In the genomic region with DNA sequence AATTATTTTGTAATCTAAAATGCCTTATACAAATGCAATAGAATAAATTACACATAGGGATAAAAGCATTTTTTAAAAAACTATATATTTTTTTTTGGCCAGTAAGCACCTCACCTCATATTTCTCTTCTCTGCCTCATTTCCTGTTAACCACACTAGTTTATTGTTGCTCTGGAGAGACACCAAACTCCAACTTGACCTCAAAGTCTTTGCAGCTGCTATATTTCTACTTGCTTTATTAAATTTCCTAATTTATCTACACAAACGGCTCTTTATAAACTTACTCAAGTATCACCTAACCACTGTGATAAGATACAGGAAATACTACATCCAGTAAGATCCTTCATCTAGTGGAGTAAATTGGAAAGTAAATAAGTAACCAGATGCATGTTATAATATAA, we compare ENCODE assay signal across 18 cellular contexts.
"Had no signal": no experiment of that assay in that cellular context is flagged by ENCODE, and none has a peak within 500 bp of the region (broad histone marks: within the 10 kb centered on the region; RNA-seq: fewer than 3 reads in every experiment).

No MANE protein-coding gene starts in this region.

- H3K27ac ChIP-seq: parathyroid adenoma, thyroid gland had no signal

- DNase-seq: activated CD4-positive, alpha-beta T cell treated with anti-CD3 and anti-CD28 coated beads, Interleukin-2, amount 10 ng/mL, durations not matched to agents 7 days and 5 days; activated CD8-positive, alpha-beta memory T cell treated with anti-CD3 and anti-CD28 coated beads, Interleukin-2, amount 10 ng/mL, durations not matched to agents 7 days and 5 days; activated CD8-positive, alpha-beta T cell treated with anti-CD3 and anti-CD28 coated beads for 36 hours; activated gamma-delta T cell treated with Interleukin-2 at 50 U/mL for 16 hours; activated T-cell treated with anti-CD3 and anti-CD28 coated beads for 4 hours; aorta; cerebellar nuclear complex; cortex of kidney; endodermal cell; foreskin melanocyte; left ventricle myocardium superior; nephron progenitor cell; right cardiac atrium; stimulated activated CD4-positive, alpha-beta T cell treated with anti-CD3 and anti-CD28 coated beads, Interleukin-12 subunit alpha, Interleukin-12 subunit beta, amount 100 ng/mL, for 4 hours; stimulated activated CD4-positive, alpha-beta T cell treated with anti-CD3 and anti-CD28 coated beads, Interleukin-4, amount 100 ng/mL, for 4 hours; stimulated activated naive CD8-positive, alpha-beta T cell treated with anti-CD3 and anti-CD28 coated beads, Interleukin-15, Interleukin-2, amounts not matched to agents 100 U/mL and 50 U/mL, for 24 hours; thyroid gland had no signal

- ATAC-seq: activated CD8-positive, alpha-beta memory T cell treated with anti-CD3 and anti-CD28 coated beads, Interleukin-2, amount 10 ng/mL, durations not matched to agents 7 days and 5 days; activated CD8-positive, alpha-beta T cell treated with anti-CD3 and anti-CD28 coated beads for 36 hours; left ventricle myocardium superior; right cardiac atrium; stimulated activated naive CD8-positive, alpha-beta T cell treated with anti-CD3 and anti-CD28 coated beads, Interleukin-15, Interleukin-2, amounts not matched to agents 100 U/mL and 50 U/mL, for 24 hours had no signal

- H3K4me3 ChIP-seq: thyroid gland had no signal
